16 cellular contexts compared by ENCODE assay signal in genomic region chr5:62375627-62376026, GRCh38.
"Had no signal": no experiment of that assay in that cellular context is flagged by ENCODE, and none has a peak within 500 bp of the region (broad histone marks: within the 10 kb centered on the region; RNA-seq: fewer than 3 reads in every experiment).

No MANE protein-coding gene starts in this region.

- H3K4me1 Mint-ChIP-seq: neural crest cell had no signal

- H3K27ac ChIP-seq: adrenal gland, coronary artery, gastroesophageal sphincter, left ventricle myocardium inferior, thyroid gland, vagina had no signal

- H3K4me3 Mint-ChIP-seq: neural crest cell had no signal

- H3K4me1 ChIP-seq: adrenal gland, gastroesophageal sphincter, left ventricle myocardium inferior, thyroid gland, vagina had no signal

- H3K4me3 ChIP-seq: adrenal gland, coronary artery, gastroesophageal sphincter, left ventricle myocardium inferior, thyroid gland, vagina had no signal

- DNase-seq: activated CD4-positive, alpha-beta T cell treated with anti-CD3 and anti-CD28 coated beads for 1 hour; activated gamma-delta T cell; activated T-cell treated with anti-CD3 and anti-CD28 coated beads for 4 hours; adrenal gland; central memory CD4-positive, alpha-beta T cell; effector CD4-positive, alpha-beta T cell; kidney; left ventricle myocardium inferior; mesenchymal stem cell; stimulated activated CD4-positive, alpha-beta T cell treated with anti-CD3 and anti-CD28 coated beads, Interleukin-4, amount 100 ng/mL, for 1 hour; stimulated activated CD8-positive, alpha-beta memory T cell treated with anti-CD3 and anti-CD28 coated beads, Interleukin-4, amount 100 ng/mL, for 48 hours; thyroid gland had no signal

- H3K9me3 Mint-ChIP-seq: neural crest cell had no signal

- H3K27me3 ChIP-seq: adrenal gland, gastroesophageal sphincter, thyroid gland, vagina had no signal

- H3K9me3 ChIP-seq: adrenal gland, gastroesophageal sphincter, left ventricle myocardium inferior, thyroid gland, vagina had no signal

- ATAC-seq: gastroesophageal sphincter had no signal
